ENCODE assay signal across 20 cellular contexts in genomic region chr18:58057291-58057965, GRCh38. TPM values are rescaled to one million over a fixed set of nuclear protein-coding genes. Genes with fewer than 3 reads are reported as not detected.
DNase-seq lines count a peak whose midpoint lies in the region; ATAC-seq and TF ChIP-seq lines count a peak whose summit lies in the region.
"Had no signal": no experiment of that assay in that cellular context is flagged by ENCODE, and none has a peak within 500 bp of the region (broad histone marks: within the 10 kb centered on the region; RNA-seq: fewer than 3 reads in every experiment).

No MANE protein-coding gene starts in this region.

- no peak for TF ChIP-seq CTCF in brain (conservative IDR thresholded peaks at IDR 0.05)

- peak overlapping the region in 3 of 5 experiments; percentile 20 to 76 (median 41) for H3K27ac Mint-ChIP-seq in brain
- H3K27ac Mint-ChIP-seq: activated CD8-positive, alpha-beta memory T cell treated with anti-CD3 and anti-CD28 coated beads, Interleukin-2, amount 10 ng/mL, durations not matched to agents 7 days and 5 days; activated naive CD8-positive, alpha-beta T cell treated with anti-CD3 and anti-CD28 coated beads, Interleukin-2, amount 10 ng/mL, durations not matched to agents 7 days and 5 days; activated T-helper 17 cell treated with anti-CD3 and anti-CD28 coated beads, Interleukin-2, amount 50 U/mL, for 72 hours had no signal

- H3K36me3 Mint-ChIP-seq in brain, result peaks cover 81% of the 10 kb centered on the region
- H3K36me3 Mint-ChIP-seq: activated CD8-positive, alpha-beta memory T cell treated with anti-CD3 and anti-CD28 coated beads, Interleukin-2, amount 10 ng/mL, durations not matched to agents 7 days and 5 days had no signal

- no peak for ATAC-seq in HG02884 (IDR thresholded peaks at IDR 0.05; ENCODE audit: unreplicated experiment)
- ATAC-seq in GM18502 (IDR thresholded peaks at IDR 0.05; ENCODE audit: poor library complexity, unreplicated experiment), result no peak
- ATAC-seq: activated CD8-positive, alpha-beta memory T cell treated with anti-CD3 and anti-CD28 coated beads, Interleukin-2, amount 10 ng/mL, durations not matched to agents 7 days and 5 days; activated T-helper 17 cell treated with anti-CD3 and anti-CD28 coated beads, Interleukin-2, amount 50 U/mL, for 72 hours; left lung had no signal

- H3K9me3 Mint-ChIP-seq in brain, result peaks cover 0 to 6% (median 2%) of the 10 kb centered on the region in 5 experiments
- H3K9me3 Mint-ChIP-seq: activated naive CD8-positive, alpha-beta T cell treated with anti-CD3 and anti-CD28 coated beads, Interleukin-2, amount 10 ng/mL, durations not matched to agents 7 days and 5 days; activated T-helper 17 cell treated with anti-CD3 and anti-CD28 coated beads, Interleukin-2, amount 50 U/mL, for 72 hours had no signal

- H3K4me3 Mint-ChIP-seq in brain, result no peak overlapping the region
- H3K4me3 Mint-ChIP-seq: activated CD8-positive, alpha-beta memory T cell treated with anti-CD3 and anti-CD28 coated beads, Interleukin-2, amount 10 ng/mL, durations not matched to agents 7 days and 5 days; activated naive CD8-positive, alpha-beta T cell treated with anti-CD3 and anti-CD28 coated beads, Interleukin-2, amount 10 ng/mL, durations not matched to agents 7 days and 5 days; activated T-helper 17 cell treated with anti-CD3 and anti-CD28 coated beads, Interleukin-2, amount 50 U/mL, for 72 hours had no signal

- peaks cover 78% of the 10 kb centered on the region for H3K4me1 Mint-ChIP-seq in brain
- H3K4me1 Mint-ChIP-seq: activated CD8-positive, alpha-beta memory T cell treated with anti-CD3 and anti-CD28 coated beads, Interleukin-2, amount 10 ng/mL, durations not matched to agents 7 days and 5 days; activated naive CD8-positive, alpha-beta T cell treated with anti-CD3 and anti-CD28 coated beads, Interleukin-2, amount 10 ng/mL, durations not matched to agents 7 days and 5 days; activated T-helper 17 cell treated with anti-CD3 and anti-CD28 coated beads, Interleukin-2, amount 50 U/mL, for 72 hours had no signal

- DNase-seq in EL, result peak; percentile 10
- peak; percentile 97 for DNase-seq in NCI-H69 (lab: John Stamatoyannopoulos, UW)
- DNase-seq in myocyte (ENCODE audit: low read depth), result peak; percentile 70
- DNase-seq in HCEC 1CT, result no peak
- no peak for DNase-seq in HUDEP-2 (lab: John Stamatoyannopoulos, UW; ENCODE audit: unreplicated experiment in 76 of 76)
- DNase-seq: activated CD4-positive, alpha-beta T cell treated with anti-CD3 and anti-CD28 coated beads for 48 hours; activated CD8-positive, alpha-beta memory T cell treated with anti-CD3 and anti-CD28 coated beads, Interleukin-2, amount 10 ng/mL, durations not matched to agents 7 days and 5 days; activated naive CD8-positive, alpha-beta T cell treated with anti-CD3 and anti-CD28 coated beads, Interleukin-2, amount 10 ng/mL, durations not matched to agents 7 days and 5 days; left lung; NCI-H1436 treated with DMSO at 0.1 percent for 48 hours; NCI-H2227 treated with DMSO at 0.1 percent for 48 hours; sigmoid colon; stimulated activated CD4-positive, alpha-beta T cell treated with anti-CD3 and anti-CD28 coated beads, Interleukin-1b, Interleukin-23, amount 100 ng/mL, for 48 hours; stimulated activated naive CD4-positive, alpha-beta T cell; SW 1271; thyroid gland had no signal

- H3K27me3 Mint-ChIP-seq in brain, result no peaks in the 10 kb centered on the region

RNA-seq across cellular contexts. Expression of gene NEDD4L, which starts 13.4 kb away (rescaled TPM):
- polyA plus RNA-seq in brain (ENCODE audit: insufficient read depth, low read depth, low replicate concordance), result 38.5 TPM
- total RNA-seq in myocyte, result 20.6 and 31.7 TPM in 2 replicates
- 25.2 TPM for polyA plus RNA-seq in myocyte (2012)

Comparison
In these comparisons a context has a peak if more than half of its experiments do, and no peak if none do; other contexts are left out.
1. DNase-seq: peak in EL (single experiment), NCI-H69 (single experiment) and myocyte (single experiment); none in HCEC 1CT (single experiment) and HUDEP-2 (0 of 76).